In the genomic region with DNA sequence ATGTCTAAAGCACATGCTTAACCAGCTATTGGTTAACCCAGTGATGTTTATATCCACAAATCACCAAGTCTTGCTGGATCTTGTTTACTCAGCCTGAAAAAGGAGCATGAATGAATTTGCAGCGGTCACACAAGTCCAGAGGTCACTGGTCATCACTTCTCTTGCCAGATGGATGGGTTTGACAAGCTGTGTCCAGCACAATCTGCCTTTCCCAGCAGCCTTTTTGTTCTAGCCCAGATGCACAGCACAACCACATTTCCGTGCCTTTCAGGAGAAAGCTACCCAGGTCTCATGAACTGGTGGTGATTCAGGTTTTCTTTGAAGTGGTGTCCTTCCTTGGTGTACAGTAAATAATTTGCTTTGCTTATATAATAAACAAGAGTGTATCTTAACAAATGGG, we compare ENCODE assay signal across 34 cellular contexts. TPM values are rescaled to one million over a fixed set of nuclear protein-coding genes. Genes with fewer than 3 reads are reported as not detected.
A peak's percentile ranks its signal among the peaks of the same experiment; 100 is the strongest.
DNase-seq lines count a peak whose midpoint lies in the region; FAIRE-seq and TF ChIP-seq lines count a peak whose summit lies in the region.
"Had no signal": no experiment of that assay in that cellular context is flagged by ENCODE, and none has a peak within 500 bp of the region (broad histone marks: within the 10 kb centered on the region; RNA-seq: fewer than 3 reads in every experiment).

No MANE protein-coding gene starts in this region.

- H3K27ac ChIP-seq in ascending aorta (peak overlapping the region; percentile 86 to 88), kidney (ENCODE audit: low read depth in 2 of 2, low read length in 2 of 2) (no peak overlapping the region), muscle layer of duodenum (ENCODE audit: low read length) (peak overlapping the region; percentile 56), stomach smooth muscle (ENCODE audit: low read length) (peak overlapping the region; percentile 70), adrenal gland (peak overlapping the region in 1 of 5 donors; percentile 29), Karpas-422 (ENCODE audit: low read length) (no peak overlapping the region), dorsolateral prefrontal cortex (no peak overlapping the region)

- H3K36me3 ChIP-seq in ascending aorta (peaks cover 0 to 5% of the 10 kb centered on the region in 2 donors), kidney (ENCODE audit: control insufficient read depth in 1 of 2, insufficient read depth in 2 of 2, low read length in 2 of 2) (no peaks in the 10 kb centered on the region), muscle layer of duodenum (ENCODE audit: control insufficient read depth in 1 of 2, insufficient read depth in 2 of 2, low read length in 2 of 2) (peaks cover 0 to 20% of the 10 kb centered on the region in 2 donors), stomach smooth muscle (ENCODE audit: control insufficient read depth in 2 of 2, insufficient read depth in 2 of 2, low read length in 2 of 2) (peaks cover 8 to 24% of the 10 kb centered on the region in 2 donors), adrenal gland (replicated peaks in 1 of 2) (no peaks in the 10 kb centered on the region), Karpas-422 (ENCODE audit: insufficient read depth, low read length) (no peaks in the 10 kb centered on the region)
- H3K36me3 ChIP-seq: thoracic aorta had no signal

- no peaks in the 10 kb centered on the region for H3K9me3 ChIP-seq in ascending aorta
- no peaks in the 10 kb centered on the region for H3K9me3 ChIP-seq in kidney (ENCODE audit: control insufficient read depth in 1 of 2, low read length in 2 of 2)
- no peaks in the 10 kb centered on the region for H3K9me3 ChIP-seq in muscle layer of duodenum (ENCODE audit: control insufficient read depth in 1 of 2, low read length in 2 of 2)
- no peaks in the 10 kb centered on the region for H3K9me3 ChIP-seq in stomach smooth muscle (ENCODE audit: control insufficient read depth in 2 of 2, low read length in 2 of 2)
- H3K9me3 ChIP-seq in adrenal gland (replicated peaks in 1 of 3) = no peaks in the 10 kb centered on the region
- H3K9me3 ChIP-seq in Karpas-422 (ENCODE audit: low read length) = no peaks in the 10 kb centered on the region
- H3K9me3 ChIP-seq: thoracic aorta had no signal

- H3K9me2 ChIP-seq in Karpas-422 (replicated peaks; ENCODE audit: insufficient read depth, low read length) = no peaks in the 10 kb centered on the region

- H3K4me3 ChIP-seq in ascending aorta = no peak overlapping the region
- H3K4me3 ChIP-seq in kidney (ENCODE audit: low read length in 2 of 2) = no peak overlapping the region
- no peak overlapping the region for H3K4me3 ChIP-seq in muscle layer of duodenum (ENCODE audit: low read depth in 1 of 2, low read length in 2 of 2)
- no peak overlapping the region for H3K4me3 ChIP-seq in stomach smooth muscle (ENCODE audit: low read length in 2 of 2)
- H3K4me3 ChIP-seq in adrenal gland = no peak overlapping the region
- no peak overlapping the region for H3K4me3 ChIP-seq in Karpas-422 (ENCODE audit: low read length)
- H3K4me3 ChIP-seq in dorsolateral prefrontal cortex = no peak overlapping the region
- H3K4me3 ChIP-seq: smooth muscle cell, thoracic aorta had no signal

- peaks cover 0 to 19% of the 10 kb centered on the region in 2 donors for H3K4me1 ChIP-seq in ascending aorta
- peaks cover 3 to 21% of the 10 kb centered on the region in 2 donors for H3K4me1 ChIP-seq in kidney (ENCODE audit: control insufficient read depth in 1 of 2, insufficient read depth in 1 of 2, low read depth in 1 of 2, low read length in 2 of 2)
- H3K4me1 ChIP-seq in muscle layer of duodenum (ENCODE audit: control insufficient read depth in 1 of 2, insufficient read depth in 2 of 2, low read length in 2 of 2) = peaks cover 5 to 29% of the 10 kb centered on the region in 2 donors
- peaks cover 42% of the 10 kb centered on the region for H3K4me1 ChIP-seq in stomach smooth muscle (ENCODE audit: control insufficient read depth, insufficient read depth, low read length)
- peaks cover 6 to 21% of the 10 kb centered on the region in 2 donors for H3K4me1 ChIP-seq in adrenal gland (replicated peaks in 1 of 2)
- H3K4me1 ChIP-seq in Karpas-422 (ENCODE audit: low read length) = peaks cover 7% of the 10 kb centered on the region

- H3K9ac ChIP-seq in kidney (ENCODE audit: low read length in 2 of 2) (no peak overlapping the region), stomach smooth muscle (ENCODE audit: low read length in 2 of 2) (peak overlapping the region in 1 of 2 donors; percentile 58), Karpas-422 (ENCODE audit: low read length) (no peak overlapping the region)

- TF ChIP-seq CTCF in ascending aorta (IDR thresholded peaks at IDR 0.05) = no peak
- TF ChIP-seq CTCF in kidney (IDR thresholded peaks at IDR 0.05; ENCODE audit: borderline replicate concordance, extremely low read depth, insufficient read depth) = no peak
- no peak for TF ChIP-seq CTCF in adrenal gland (IDR thresholded peaks at IDR 0.05)
- no peak for TF ChIP-seq CTCF in dorsolateral prefrontal cortex (IDR thresholded peaks at IDR 0.05 in 54 of 56, conservative IDR thresholded peaks at IDR 0.05 in 2 of 56; ENCODE audit: low read depth in 1 of 56, partially characterized antibody in 56 of 56)

- TF ChIP-seq POLR2A in adrenal gland (IDR thresholded peaks at IDR 0.05) = no peak

- no peak overlapping the region for H3K4me2 ChIP-seq in Karpas-422 (ENCODE audit: low read depth, low read length, poor library complexity, severe bottlenecking)
- H3K4me2 ChIP-seq: smooth muscle cell had no signal

- no peaks in the 10 kb centered on the region for H3K79me2 ChIP-seq in Karpas-422 (ENCODE audit: low read length)

- 67 to 81% (median 73%) methylated on average over 2 of the region's 2 CpGs for whole genome bisulfite sequencing in adrenal gland, 4 donors

- intact Hi-C loops in ascending aorta (cut with DNase I) (no loop called here), kidney (cut with DNase I) (no loop called here), adrenal gland (cut with DNase I) (no loop called here), dorsolateral prefrontal cortex (cut with DNase I) (no loop called here)

- DNase-seq in ascending aorta (ENCODE audit: low spot score in 2 of 2) (no peak), kidney (no peak), adrenal gland (no peak), Karpas-422 (no peak), dorsolateral prefrontal cortex (no peak)
- DNase-seq: activated CD4-positive, alpha-beta T cell treated with anti-CD3 and anti-CD28 coated beads for 36 hours; activated CD8-positive, alpha-beta memory T cell treated with anti-CD3 and anti-CD28 coated beads, Interleukin-2, amount 50 U/mL, for 48 hours; activated CD8-positive, alpha-beta T cell treated with anti-CD3 and anti-CD28 coated beads for 36 hours; activated naive CD4-positive, alpha-beta T cell treated with anti-CD3 and anti-CD28 coated beads for 36 hours; CD8-positive, alpha-beta memory T cell; cerebellar nuclear complex; DMS53; H9; kidney glomerular epithelial cell; naive B cell; NCI-H146; NCI-H2107; NCI-H345; NCI-H774; SHP77; stimulated activated CD4-positive, alpha-beta T cell treated with anti-CD3 and anti-CD28 coated beads, Interleukin-1b, Interleukin-23, amount 100 ng/mL, for 48 hours; stimulated activated naive CD8-positive, alpha-beta T cell treated with anti-CD3 and anti-CD28 coated beads, Interleukin-15, Interleukin-2, amounts not matched to agents 100 U/mL and 50 U/mL, for 24 hours had no signal

- no peak overlapping the region for H2AFZ ChIP-seq in Karpas-422 (ENCODE audit: low read length)

- FAIRE-seq in kidney (lab: Jason Lieb, UNC) = peak; percentile 79
- FAIRE-seq: endometrium, frontal cortex, GM12891 had no signal

- H3K27me3 ChIP-seq in ascending aorta (no peaks in the 10 kb centered on the region), muscle layer of duodenum (ENCODE audit: low read depth, low read length) (no peaks in the 10 kb centered on the region), stomach smooth muscle (ENCODE audit: control insufficient read depth in 1 of 2, insufficient read depth in 2 of 2, low read length in 2 of 2) (no peaks in the 10 kb centered on the region), adrenal gland (no peaks in the 10 kb centered on the region), Karpas-422 (ENCODE audit: low read length) (no peaks in the 10 kb centered on the region), dorsolateral prefrontal cortex (no peaks in the 10 kb centered on the region)

- no peaks in the 10 kb centered on the region for H4K20me1 ChIP-seq in Karpas-422 (ENCODE audit: insufficient read depth, low read depth, low read length)

RNA-seq across cellular contexts. Expression of a gene that starts 32.1 kb away (rescaled TPM):
- total RNA-seq in ascending aorta (not detected), kidney (111 TPM), adrenal gland (not detected), dorsolateral prefrontal cortex (under 1 TPM in 2 of 120 experiments, not detected in 118; 0.28 to 0.52 TPM)
- polyA plus RNA-seq in kidney (ENCODE audit: insufficient read depth, low read depth, low replicate concordance) (3.4 TPM), adrenal gland (not detected)
- total RNA-seq in Karpas-422 (2014; rRNA removed; shearing (Covaris generic); ENCODE audit: low replicate concordance) = not detected in 2 replicates
- total RNA-seq: activated CD4-positive, alpha-beta T cell treated with anti-CD3 and anti-CD28 coated beads for 36 hours; activated CD8-positive, alpha-beta T cell treated with anti-CD3 and anti-CD28 coated beads for 36 hours; activated naive CD4-positive, alpha-beta T cell treated with anti-CD3 and anti-CD28 coated beads for 36 hours; CD8-positive, alpha-beta memory T cell; dermis microvascular lymphatic vessel endothelial cell; frontal cortex; H9; mesenteric fat pad; progenitor cell of endocrine pancreas; smooth muscle cell; T-helper 2 cell treated with Interferon-gamma antibody and Interleukin-4, amounts not matched to agents 100 ng/mL and 5 ng/mL, for 36 hours; thoracic aorta had no signal
- polyA plus RNA-seq: BJ; CD8-positive, alpha-beta memory T cell; smooth muscle cell had no signal

Comparison
In these comparisons a context has a peak if more than half of its experiments do, and no peak if none do; other contexts are left out.
1. H3K27ac ChIP-seq: peak in ascending aorta (2 of 2), muscle layer of duodenum (single experiment) and stomach smooth muscle (single experiment); none in kidney (0 of 2), Karpas-422 (single experiment) and dorsolateral prefrontal cortex (0 of 59).
2. RNA of a gene that starts 32.1 kb away (total RNA-seq): 111 TPM in kidney (single experiment); not detected in ascending aorta (single experiment), not detected in adrenal gland, not detected in Karpas-422 and 0.28 to 0.52 TPM in dorsolateral prefrontal cortex; every median in the first group is over 10 times any median in the second.